28 cellular contexts compared by ENCODE assay signal in the genomic region with DNA sequence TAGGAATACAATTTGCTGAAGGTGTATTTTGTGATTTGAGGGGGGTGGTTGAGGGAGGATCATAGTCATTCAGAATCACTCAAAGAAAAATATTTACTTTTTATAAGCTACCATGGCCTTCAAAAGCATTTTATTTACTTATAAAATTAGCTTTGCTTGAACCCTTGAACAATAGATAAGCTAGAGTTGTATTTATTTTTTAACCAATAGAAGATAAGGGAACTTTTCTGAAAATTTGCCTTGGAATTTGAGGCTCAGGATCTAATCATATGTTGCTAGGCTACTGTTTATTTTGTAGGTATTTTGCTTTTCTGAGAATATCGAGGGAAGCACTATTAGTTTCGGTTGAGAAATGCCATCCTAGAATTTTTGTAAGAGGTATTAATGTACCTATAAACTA.
"Had no signal": no experiment of that assay in that cellular context is flagged by ENCODE, and none has a peak within 500 bp of the region (broad histone marks: within the 10 kb centered on the region; RNA-seq: fewer than 3 reads in every experiment).

No MANE protein-coding gene starts in this region.

- H3K27ac ChIP-seq: colonic mucosa, esophagus muscularis mucosa, foreskin keratinocyte, neural progenitor cell, ovary, prostate gland, right atrium auricular region, sigmoid colon, stomach, testis, tibial artery had no signal

- H2AFZ ChIP-seq: neural progenitor cell had no signal

- H3K27me3 Mint-ChIP-seq: dendritic cell treated with granulocyte-macrophage colony-stimulating factor and Interleukin-4, amounts not matched to agents 40 ng/mL and 50 ng/mL, for 4 days; memory B cell; naive B cell; type B pancreatic cell had no signal

- H3K9me3 ChIP-seq: colonic mucosa, esophagus muscularis mucosa, mucosa of descending colon, ovary, prostate gland, right atrium auricular region, sigmoid colon, stomach, testis, tibial artery had no signal

- H3K4me1 ChIP-seq: colonic mucosa, neural progenitor cell, testis had no signal

- H3K4me1 Mint-ChIP-seq: memory B cell; mesothelial cell of epicardium; naive B cell; nephron; neural progenitor cell; stimulated activated effector memory CD8-positive, alpha-beta T cell treated with anti-CD3 and anti-CD28 coated beads, Interleukin-12 subunit alpha, Interleukin-12 subunit beta, amount 100 ng/mL, for 72 hours had no signal

- DNase-seq: colonic mucosa; effector CD8-positive, alpha-beta T cell; foreskin keratinocyte; kidney; mucosa of descending colon; naive B cell; nucleus accumbens; ovary; sigmoid colon; stimulated activated CD4-positive, alpha-beta T cell treated with anti-CD3 and anti-CD28 coated beads, Interleukin-2, amount 100 ng/mL, for 24 hours; stimulated activated CD4-positive, alpha-beta T cell treated with anti-CD3 and anti-CD28 coated beads, Interleukin-4, amount 100 ng/mL, for 24 hours; stimulated activated naive CD4-positive, alpha-beta T cell treated with Interleukin-2 at 50 U/mL for 16 hours; stomach; testis; tibial artery had no signal

- H3K9ac ChIP-seq: neural progenitor cell had no signal

- FAIRE-seq: endothelial cell of umbilical vein, kidney had no signal

- H3K36me3 ChIP-seq: colonic mucosa, ovary, prostate gland had no signal

- H3K4me3 Mint-ChIP-seq: dendritic cell treated with granulocyte-macrophage colony-stimulating factor and Interleukin-4, amounts not matched to agents 40 ng/mL and 50 ng/mL, for 4 days; memory B cell; mesothelial cell of epicardium; naive B cell; nephron; neural progenitor cell; stimulated activated effector memory CD8-positive, alpha-beta T cell treated with anti-CD3 and anti-CD28 coated beads, Interleukin-12 subunit alpha, Interleukin-12 subunit beta, amount 100 ng/mL, for 72 hours; type B pancreatic cell had no signal

- H3K4me3 ChIP-seq: colonic mucosa, esophagus muscularis mucosa, lung, mucosa of descending colon, neural progenitor cell, ovary, prostate gland, right atrium auricular region, sigmoid colon, stomach, testis, tibial artery had no signal

- H3K9me3 Mint-ChIP-seq: dendritic cell treated with granulocyte-macrophage colony-stimulating factor and Interleukin-4, amounts not matched to agents 40 ng/mL and 50 ng/mL, for 4 days; memory B cell; mesothelial cell of epicardium; naive B cell; nephron; neural progenitor cell; stimulated activated effector memory CD8-positive, alpha-beta T cell treated with anti-CD3 and anti-CD28 coated beads, Interleukin-12 subunit alpha, Interleukin-12 subunit beta, amount 100 ng/mL, for 72 hours; type B pancreatic cell had no signal

- H3K27ac Mint-ChIP-seq: dendritic cell treated with granulocyte-macrophage colony-stimulating factor and Interleukin-4, amounts not matched to agents 40 ng/mL and 50 ng/mL, for 4 days; memory B cell; mesothelial cell of epicardium; naive B cell; neural progenitor cell; stimulated activated effector memory CD8-positive, alpha-beta T cell treated with anti-CD3 and anti-CD28 coated beads, Interleukin-12 subunit alpha, Interleukin-12 subunit beta, amount 100 ng/mL, for 72 hours; type B pancreatic cell had no signal

- H3K4me2 ChIP-seq: neural progenitor cell had no signal

- H3K27me3 ChIP-seq: colonic mucosa, esophagus muscularis mucosa, foreskin keratinocyte, neural progenitor cell, ovary, right atrium auricular region, sigmoid colon, stomach, testis, tibial artery had no signal

- ATAC-seq: foreskin keratinocyte; left lobe of liver; mucosa of descending colon; stimulated activated effector memory CD8-positive, alpha-beta T cell treated with anti-CD3 and anti-CD28 coated beads, Interleukin-12 subunit alpha, Interleukin-12 subunit beta, amount 100 ng/mL, for 72 hours had no signal
